ENCODE assay signal across 2 cellular contexts in the genomic region with DNA sequence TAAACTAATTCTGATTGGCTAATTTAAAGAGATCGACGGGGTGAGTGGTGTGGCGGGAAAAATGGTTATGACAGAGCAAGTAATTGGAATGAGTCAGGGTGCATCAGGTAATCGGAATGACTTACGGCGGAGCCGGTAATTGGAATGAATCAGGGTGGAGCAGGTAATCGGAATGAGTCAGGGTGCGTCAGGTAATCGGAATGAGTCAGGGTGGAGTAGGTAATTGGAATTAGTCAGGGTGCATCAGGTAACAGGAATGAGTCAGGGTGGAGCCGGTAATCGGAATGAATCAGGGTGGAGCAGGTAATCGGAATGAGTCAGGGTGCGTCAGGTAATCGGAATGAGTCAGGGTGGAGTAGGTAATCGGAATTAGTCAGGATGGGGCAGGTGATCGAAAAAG. TPM values are rescaled to one million over a fixed set of nuclear protein-coding genes. Genes with fewer than 3 reads are reported as not detected.
"Had no signal": no experiment of that assay in that cellular context is flagged by ENCODE, and none has a peak within 500 bp of the region (broad histone marks: within the 10 kb centered on the region; RNA-seq: fewer than 3 reads in every experiment).

No MANE protein-coding gene starts in this region.

RNA-seq across cellular contexts. Expression of gene LVRN, which starts 32.1 kb away (rescaled TPM):
- total RNA-seq: activated CD8-positive, alpha-beta T cell treated with anti-CD3 and anti-CD28 coated beads, Interleukin-2, amount 10 ng/mL, durations not matched to agents 7 days and 5 days; activated naive CD8-positive, alpha-beta T cell treated with anti-CD3 and anti-CD28 coated beads, Interleukin-2, amount 10 ng/mL, durations not matched to agents 7 days and 5 days had no signal
